12 cellular contexts compared by ENCODE assay signal in genomic region chr2:60796573-60797509, GRCh38. TPM values are rescaled to one million over a fixed set of nuclear protein-coding genes. Genes with fewer than 3 reads are reported as not detected.
DNase-seq lines count a peak whose midpoint lies in the region; ATAC-seq, FAIRE-seq and TF ChIP-seq lines count a peak whose summit lies in the region.
"Had no signal": no experiment of that assay in that cellular context is flagged by ENCODE, and none has a peak within 500 bp of the region (broad histone marks: within the 10 kb centered on the region; RNA-seq: fewer than 3 reads in every experiment).

No MANE protein-coding gene starts in this region.

- H3K27ac ChIP-seq in SK-N-SH (ENCODE audit: low read depth in 2 of 2, low read length in 1 of 2), result no peak overlapping the region
- H3K27ac ChIP-seq: 22Rv1, pancreas had no signal

- H3K36me3 Mint-ChIP-seq in type B pancreatic cell, result peaks cover 31% of the 10 kb centered on the region

- peaks cover 5% of the 10 kb centered on the region for H3F3A ChIP-seq in SK-N-SH (replicated peaks; ENCODE audit: insufficient read depth)

- CTCF ChIA-PET in SK-N-SH (lab: Yijun Ruan, JAX), result interaction anchor here (1.6 kb wide), 1 partner anchor 202 kb away, joined by 10 read pairs; no protein-coding TSS in a partner anchor

- H3K9me2 ChIP-seq in SK-N-SH, result no peaks in the 10 kb centered on the region

- no peaks in the 10 kb centered on the region for H3K27me3 Mint-ChIP-seq in type B pancreatic cell

- no peaks in the 10 kb centered on the region for H3K9me3 ChIP-seq in SK-N-SH
- H3K9me3 ChIP-seq: pancreas, Peyer's patch had no signal

- TF ChIP-seq CTCF in SK-N-SH (IDR thresholded peaks at IDR 0.05) (no peak), bronchial epithelial cell (IDR thresholded peaks at IDR 0.05; ENCODE audit: insufficient read depth, low read length, severe bottlenecking) (no peak), type B pancreatic cell (conservative IDR thresholded peaks at IDR 0.05) (no peak)

- DNase-seq in SK-N-SH, result no peak
- DNase-seq in KG1 (lab: John Stamatoyannopoulos, UW), result peak; percentile 30
- peak; percentile 21 for DNase-seq in bronchial epithelial cell (ENCODE audit: low read depth)
- DNase-seq in sciatic nerve (ENCODE audit: low spot score), result no peak
- DNase-seq in type B pancreatic cell (ENCODE audit: extremely low spot score, unreplicated experiment), result no peak
- DNase-seq in cortex of kidney (lab: John Stamatoyannopoulos, UW), result no peak
- DNase-seq: pancreas, Peyer's patch had no signal

- H3K27ac Mint-ChIP-seq in type B pancreatic cell, result no peak overlapping the region

- H3K9ac ChIP-seq in SK-N-SH, result no peak overlapping the region

- no peak overlapping the region for H3K4me3 Mint-ChIP-seq in type B pancreatic cell

- H3K4me1 ChIP-seq in SK-N-SH (ENCODE audit: control insufficient read depth in 1 of 2, insufficient read depth in 2 of 2, low read depth in 1 of 2, low read length in 1 of 2), result no peaks in the 10 kb centered on the region; a peak in 1 of 4 replicates
- H3K4me1 ChIP-seq: pancreas had no signal

- TF ChIP-seq EP300 in SK-N-SH (IDR thresholded peaks at IDR 0.05; ENCODE audit: borderline replicate concordance in 1 of 2, low read depth in 1 of 2, low read length in 1 of 2), result no peak

- no peaks in the 10 kb centered on the region for H3K4me1 Mint-ChIP-seq in type B pancreatic cell (ENCODE audit: unreplicated experiment)

- ATAC-seq in SK-N-SH treated with all-trans-retinoic acid at 6 μM for 48 hours, result no peak
- ATAC-seq in sciatic nerve, result peak; percentile 68
- ATAC-seq in GM21576 (IDR thresholded peaks at IDR 0.05; ENCODE audit: unreplicated experiment), result no peak
- ATAC-seq: HCT116 had no signal

- intact Hi-C loops in sciatic nerve (cut with DNase I), result no loop called here

- H3K36me3 ChIP-seq in SK-N-SH (replicated peaks in 1 of 2; ENCODE audit: control insufficient read depth in 1 of 2, insufficient read depth in 2 of 2, low read length in 1 of 2), result peaks cover 54 to 63% of the 10 kb centered on the region in 2 experiments
- peaks cover 6% of the 10 kb centered on the region for H3K36me3 ChIP-seq in bronchial epithelial cell (ENCODE audit: control insufficient read depth, insufficient read depth, low read length)

- H3K27me3 ChIP-seq in SK-N-SH (ENCODE audit: insufficient read depth) (no peaks in the 10 kb centered on the region), bronchial epithelial cell (ENCODE audit: control insufficient read depth, insufficient read depth, low read length) (no peaks in the 10 kb centered on the region)
- H3K27me3 ChIP-seq: pancreas, Peyer's patch had no signal

- no peaks in the 10 kb centered on the region for H4K20me1 ChIP-seq in SK-N-SH (ENCODE audit: insufficient read depth)

- no peak overlapping the region for H3K4me2 ChIP-seq in SK-N-SH

- POLR2A ChIA-PET in SK-N-SH (lab: Yijun Ruan, JAX), result no interaction called here

- no peak for FAIRE-seq in bronchial epithelial cell (lab: Jason Lieb, UNC)
- FAIRE-seq: pancreas had no signal

- TF ChIP-seq RAD21 in SK-N-SH (IDR thresholded peaks at IDR 0.05; ENCODE audit: low read length), result no peak

- peak overlapping the region; percentile 30; the same call in 1 of the 2 replicates for H2AFZ ChIP-seq in SK-N-SH (ENCODE audit: low read depth)

- 90% methylated on average over 6 of the region's 6 CpGs for WGBS in SK-N-SH (ENCODE audit: low lambda C conversion rate)

- H3K4me3 ChIP-seq in SK-N-SH (ENCODE audit: low read depth in 2 of 2, low read length in 1 of 2), result no peak overlapping the region
- no peak overlapping the region for H3K4me3 ChIP-seq in bronchial epithelial cell (ENCODE audit: low read depth, low read length)
- H3K4me3 ChIP-seq: pancreas, Peyer's patch had no signal

- H3K79me2 ChIP-seq in SK-N-SH (ENCODE audit: insufficient read depth), result no peaks in the 10 kb centered on the region

- H3K9me3 Mint-ChIP-seq in type B pancreatic cell, result no peaks in the 10 kb centered on the region

TF ChIP-seq in SK-N-SH, 30 proteins besides CTCF, POLR2A, EP300 and RAD21 (continues in another document):
- TF ChIP-seq FOSL2 (IDR thresholded peaks at IDR 0.05; ENCODE audit: borderline replicate concordance, low read depth) (no peak), MAX (IDR thresholded peaks at IDR 0.05; ENCODE audit: low read depth) (no peak), REST (IDR thresholded peaks at IDR 0.05; ENCODE audit: low read depth, low read length) (no peak), MXI1 (IDR thresholded peaks at IDR 0.05; ENCODE audit: low read depth, low read length) (no peak), RCOR1 (IDR thresholded peaks at IDR 0.05; ENCODE audit: low read length) (no peak)

TF ChIP-seq in SK-N-SH treated with all-trans-retinoic acid at 6 μM for 48 hours, 23 proteins besides CTCF, POLR2A, EP300 and RAD21 (continues in another document):
- TF ChIP-seq GLIS3 (CRISPR knock-in tag; IDR thresholded peaks at IDR 0.05), result no peak
- no peak for TF ChIP-seq CSRNP3 (CRISPR knock-in tag; IDR thresholded peaks at IDR 0.05)
- TF ChIP-seq ZFP3 (CRISPR knock-in tag; IDR thresholded peaks at IDR 0.05), result no peak
- TF ChIP-seq CSDC2 (CRISPR knock-in tag; IDR thresholded peaks at IDR 0.05), result no peak
- no peak for TF ChIP-seq RARB (CRISPR knock-in tag; IDR thresholded peaks at IDR 0.05)
- no peak for TF ChIP-seq ZNF8 (CRISPR knock-in tag; IDR thresholded peaks at IDR 0.05)
- no peak for TF ChIP-seq TCF4 (CRISPR knock-in tag; IDR thresholded peaks at IDR 0.05; ENCODE audit: borderline replicate concordance)
- no peak for TF ChIP-seq BACH2 (CRISPR knock-in tag; IDR thresholded peaks at IDR 0.05; ENCODE audit: borderline replicate concordance)
- no peak for TF ChIP-seq ISL1 (CRISPR knock-in tag; IDR thresholded peaks at IDR 0.05)
- TF ChIP-seq PPARA (CRISPR knock-in tag; IDR thresholded peaks at IDR 0.05; ENCODE audit: borderline replicate concordance), result no peak
- no peak for TF ChIP-seq ZC3H10 (CRISPR knock-in tag; IDR thresholded peaks at IDR 0.05)
- TF ChIP-seq PATZ1 (CRISPR knock-in tag; IDR thresholded peaks at IDR 0.05; ENCODE audit: borderline replicate concordance), result no peak
- TF ChIP-seq OSR1 (CRISPR knock-in tag; IDR thresholded peaks at IDR 0.05), result no peak
- TF ChIP-seq SNAI2 (CRISPR knock-in tag; IDR thresholded peaks at IDR 0.05), result no peak
- TF ChIP-seq, protein P1, sequence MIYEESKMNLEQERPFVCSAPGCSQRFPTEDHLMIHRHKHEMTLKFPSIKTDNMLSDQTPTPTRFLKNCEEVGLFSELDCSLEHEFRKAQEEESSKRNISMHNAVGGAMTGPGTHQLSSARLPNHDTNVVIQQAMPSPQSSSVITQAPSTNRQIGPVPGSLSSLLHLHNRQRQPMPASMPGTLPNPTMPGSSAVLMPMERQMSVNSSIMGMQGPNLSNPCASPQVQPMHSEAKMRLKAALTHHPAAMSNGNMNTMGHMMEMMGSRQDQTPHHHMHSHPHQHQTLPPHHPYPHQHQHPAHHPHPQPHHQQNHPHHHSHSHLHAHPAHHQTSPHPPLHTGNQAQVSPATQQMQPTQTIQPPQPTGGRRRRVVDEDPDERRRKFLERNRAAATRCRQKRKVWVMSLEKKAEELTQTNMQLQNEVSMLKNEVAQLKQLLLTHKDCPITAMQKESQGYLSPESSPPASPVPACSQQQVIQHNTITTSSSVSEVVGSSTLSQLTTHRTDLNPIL (CRISPR knock-in tag; IDR thresholded peaks at IDR 0.05; ENCODE audit: low read depth), result no peak

RNA-seq across cellular contexts. Expression of gene PAPOLG, which starts 40.8 kb away (rescaled TPM):
- polyA plus RNA-seq in SK-N-SH (2012; rRNA removed), result 2.1 and 3.4 TPM in 2 replicates
- polyA plus RNA-seq in SK-N-SH (2012; cell fraction: cytosol; rRNA removed), result 3.5 and 4.0 TPM in 2 replicates
- polyA plus RNA-seq in SK-N-SH (2012; cell fraction: nucleus; rRNA removed), result 2.3 and 5.3 TPM in 2 replicates
- 8.4 and 9.7 TPM in 2 replicates for total RNA-seq in bronchial epithelial cell
- total RNA-seq in sciatic nerve, result 16.2 TPM
- 16.2 and 20.9 TPM in 2 replicates for total RNA-seq in type B pancreatic cell (ENCODE audit: low replicate concordance)

Comparison
In these comparisons a context has a peak if more than half of its experiments do, and no peak if none do; other contexts are left out.
1. DNase-seq: peak in KG1 (single experiment) and bronchial epithelial cell (single experiment); none in SK-N-SH (single experiment), sciatic nerve (single experiment), type B pancreatic cell (single experiment) and cortex of kidney (single experiment).